In genomic region chr20:58293453-58293852, GRCh38 we compare ENCODE assay signal across 15 cellular contexts. TPM values are rescaled to one million over a fixed set of nuclear protein-coding genes. Genes with fewer than 3 reads are reported as not detected.
DNase-seq lines count a peak whose midpoint lies in the region; ATAC-seq and TF ChIP-seq lines count a peak whose summit lies in the region.
"Had no signal": no experiment of that assay in that cellular context is flagged by ENCODE, and none has a peak within 500 bp of the region (broad histone marks: within the 10 kb centered on the region; RNA-seq: fewer than 3 reads in every experiment).

No MANE protein-coding gene starts in this region.

- no peak overlapping the region for H3K4me3 Mint-ChIP-seq in activated CD8-positive, alpha-beta T cell treated with anti-CD3 and anti-CD28 coated beads for 36 hours
- no peak overlapping the region for H3K4me3 Mint-ChIP-seq in activated CD8-positive, alpha-beta T cell treated with anti-CD3 and anti-CD28 coated beads, Interleukin-2, amount 10 ng/mL, durations not matched to agents 7 days and 5 days
- no peak overlapping the region for H3K4me3 Mint-ChIP-seq in stimulated activated naive B cell treated with anti-CD40 and anti-IgM and Interleukin-4, amounts not matched to agents 10 μg/mL and 1 μg/mL and 100 μg/mL, for 72 hours

- BruUV-seq in OCI-LY7 (replicated peaks; lab: Mats Ljungman, UMichigan), result no TSS peak

- TF ChIP-seq CTCF in activated CD8-positive, alpha-beta T cell treated with anti-CD3 and anti-CD28 coated beads for 36 hours (IDR thresholded peaks at IDR 0.05), result no peak
- TF ChIP-seq CTCF in OCI-LY7 (conservative IDR thresholded peaks at IDR 0.05; ENCODE audit: low read length), result no peak
- TF ChIP-seq CTCF in foreskin keratinocyte (conservative IDR thresholded peaks at IDR 0.05), result no peak
- no peak for TF ChIP-seq CTCF in tibial nerve (IDR thresholded peaks at IDR 0.05)

- WGBS in tibial nerve, 2 donors, result 64 to 81% methylated on average over 2 of the region's 2 CpGs

- CTCF ChIA-PET in activated CD8-positive, alpha-beta T cell treated with anti-CD3 and anti-CD28 coated beads for 36 hours (lab: Charles Lee), result no interaction called here
- CTCF ChIA-PET in activated CD8-positive, alpha-beta T cell treated with anti-CD3 and anti-CD28 coated beads, Interleukin-2, amount 10 ng/mL, durations not matched to agents 7 days and 5 days (lab: Charles Lee), result no interaction called here
- CTCF ChIA-PET in OCI-LY7 (lab: Charles Lee; ENCODE audit: unreplicated experiment), result no interaction called here

- H3K79me2 ChIP-seq in OCI-LY7 (ENCODE audit: insufficient read depth, low read depth, low read length), result no peaks in the 10 kb centered on the region

- POLR2A ChIA-PET in activated CD8-positive, alpha-beta T cell treated with anti-CD3 and anti-CD28 coated beads for 36 hours (lab: Charles Lee), result interaction anchor here (0.6 to 1.2 kb wide), 2 partner anchors 10 to 13 kb away, joined by 4 to 6 read pairs; no protein-coding TSS in a partner anchor
- POLR2A ChIA-PET in activated CD8-positive, alpha-beta T cell treated with anti-CD3 and anti-CD28 coated beads, Interleukin-2, amount 10 ng/mL, durations not matched to agents 7 days and 5 days (lab: Charles Lee), result no interaction called here
- POLR2A ChIA-PET in OCI-LY7 (lab: Charles Lee), result interaction anchor here (0.7 kb wide), 1 partner anchor 905 kb away, joined by 3 read pairs; no protein-coding TSS in a partner anchor

- intact Hi-C loops in activated CD8-positive, alpha-beta T cell treated with anti-CD3 and anti-CD28 coated beads for 36 hours (cut with micrococcal nuclease), result no loop called here
- intact Hi-C loops in OCI-LY7 (cut with micrococcal nuclease; ENCODE audit: unreplicated experiment), result no loop called here

- no peaks in the 10 kb centered on the region for H3K36me3 ChIP-seq in OCI-LY7 (ENCODE audit: insufficient read depth, low read length)
- peaks cover 0 to 4% (median 0%) of the 10 kb centered on the region in 3 donors for H3K36me3 ChIP-seq in tibial nerve
- H3K36me3 ChIP-seq: suprapubic skin had no signal

- H3K27me3 ChIP-seq in foreskin keratinocyte (no peaks in the 10 kb centered on the region), tibial nerve (no peaks in the 10 kb centered on the region)
- H3K27me3 ChIP-seq: gastroesophageal sphincter, suprapubic skin had no signal

- no peak overlapping the region for H3K27ac Mint-ChIP-seq in activated CD8-positive, alpha-beta T cell treated with anti-CD3 and anti-CD28 coated beads for 36 hours
- no peak overlapping the region for H3K27ac Mint-ChIP-seq in activated CD8-positive, alpha-beta T cell treated with anti-CD3 and anti-CD28 coated beads, Interleukin-2, amount 10 ng/mL, durations not matched to agents 7 days and 5 days
- H3K27ac Mint-ChIP-seq in stimulated activated naive B cell treated with anti-CD40 and anti-IgM and Interleukin-4, amounts not matched to agents 10 μg/mL and 1 μg/mL and 100 μg/mL, for 72 hours, result peak overlapping the region; percentile 69

- H3K4me3 ChIP-seq in OCI-LY7 (ENCODE audit: low read depth, low read length, poor library complexity, severe bottlenecking), result no peak overlapping the region
- H3K4me3 ChIP-seq in tibial nerve, result no peak overlapping the region
- H3K4me3 ChIP-seq: gastroesophageal sphincter, suprapubic skin had no signal

- ATAC-seq in activated CD8-positive, alpha-beta T cell treated with anti-CD3 and anti-CD28 coated beads for 36 hours, result peak; percentile 42
- ATAC-seq in activated CD8-positive, alpha-beta T cell treated with anti-CD3 and anti-CD28 coated beads, Interleukin-2, amount 10 ng/mL, durations not matched to agents 7 days and 5 days, result no peak
- ATAC-seq in foreskin keratinocyte, result peak; percentile 51
- peak; percentile 51 to 67 for ATAC-seq in stimulated activated naive B cell treated with anti-CD40 and anti-IgM and Interleukin-4, amounts not matched to agents 10 μg/mL and 1 μg/mL and 100 μg/mL, for 72 hours (replicated peaks)
- ATAC-seq in GM21390 (IDR thresholded peaks at IDR 0.05; ENCODE audit: unreplicated experiment), result no peak
- no peak for ATAC-seq in HG02623 (IDR thresholded peaks at IDR 0.05; ENCODE audit: unreplicated experiment)
- ATAC-seq: gastroesophageal sphincter had no signal

- H3K27me3 Mint-ChIP-seq in activated CD8-positive, alpha-beta T cell treated with anti-CD3 and anti-CD28 coated beads for 36 hours, result no peaks in the 10 kb centered on the region
- H3K27me3 Mint-ChIP-seq in activated CD8-positive, alpha-beta T cell treated with anti-CD3 and anti-CD28 coated beads, Interleukin-2, amount 10 ng/mL, durations not matched to agents 7 days and 5 days (ENCODE audit: low read depth), result no peaks in the 10 kb centered on the region
- no peaks in the 10 kb centered on the region for H3K27me3 Mint-ChIP-seq in stimulated activated naive B cell treated with anti-CD40 and anti-IgM and Interleukin-4, amounts not matched to agents 10 μg/mL and 1 μg/mL and 100 μg/mL, for 72 hours

- H2AFZ ChIP-seq in OCI-LY7 (ENCODE audit: low read length), result no peak overlapping the region

- no peak overlapping the region for H3K27ac ChIP-seq in OCI-LY7 (ENCODE audit: low read depth, low read length, poor library complexity, severe bottlenecking)
- no peak overlapping the region for H3K27ac ChIP-seq in foreskin keratinocyte
- H3K27ac ChIP-seq in tibial nerve, result no peak overlapping the region
- H3K27ac ChIP-seq: C4-2B, gastroesophageal sphincter, suprapubic skin had no signal

- H3K4me1 ChIP-seq in OCI-LY7 (ENCODE audit: insufficient read depth, low read length, poor library complexity, severe bottlenecking), result no peaks in the 10 kb centered on the region
- no peaks in the 10 kb centered on the region for H3K4me1 ChIP-seq in foreskin keratinocyte
- H3K4me1 ChIP-seq in tibial nerve, result peaks cover 0 to 6% (median 3%) of the 10 kb centered on the region in 4 donors

- no peaks in the 10 kb centered on the region for H3K9me3 Mint-ChIP-seq in activated CD8-positive, alpha-beta T cell treated with anti-CD3 and anti-CD28 coated beads for 36 hours
- H3K9me3 Mint-ChIP-seq in activated CD8-positive, alpha-beta T cell treated with anti-CD3 and anti-CD28 coated beads, Interleukin-2, amount 10 ng/mL, durations not matched to agents 7 days and 5 days (ENCODE audit: insufficient read depth), result no peaks in the 10 kb centered on the region
- H3K9me3 Mint-ChIP-seq in stimulated activated naive B cell treated with anti-CD40 and anti-IgM and Interleukin-4, amounts not matched to agents 10 μg/mL and 1 μg/mL and 100 μg/mL, for 72 hours, result no peaks in the 10 kb centered on the region

- no peak for TF ChIP-seq POLR2A in tibial nerve (IDR thresholded peaks at IDR 0.05)

- H3K9me3 ChIP-seq in OCI-LY7 (ENCODE audit: low read length) (no peaks in the 10 kb centered on the region), tibial nerve (no peaks in the 10 kb centered on the region)
- H3K9me3 ChIP-seq: gastroesophageal sphincter, suprapubic skin had no signal

- DNase-seq in activated CD8-positive, alpha-beta T cell treated with anti-CD3 and anti-CD28 coated beads for 36 hours, result no peak
- DNase-seq in activated CD8-positive, alpha-beta T cell treated with anti-CD3 and anti-CD28 coated beads, Interleukin-2, amount 10 ng/mL, durations not matched to agents 7 days and 5 days, result no peak
- DNase-seq in OCI-LY7 (ENCODE audit: low spot score) (peak; percentile 30), foreskin keratinocyte (peak in 1 of 2 donors; percentile 19), tibial nerve (ENCODE audit: low spot score in 2 of 2) (no peak)
- DNase-seq in stimulated activated naive B cell treated with anti-CD40 and anti-IgM and Interleukin-4, amounts not matched to agents 10 μg/mL and 1 μg/mL and 100 μg/mL, for 72 hours, result no peak
- DNase-seq: central memory CD4-positive, alpha-beta T cell; NCI-H2081 treated with DMSO at 0.1 percent for 48 hours; stimulated activated CD4-positive, alpha-beta T cell treated with anti-CD3 and anti-CD28 coated beads, Interleukin-2, amount 100 ng/mL, for 24 hours; T1000 had no signal

- no peaks in the 10 kb centered on the region for H4K20me1 ChIP-seq in OCI-LY7 (ENCODE audit: insufficient read depth, low read length)

- H3K4me1 Mint-ChIP-seq in activated CD8-positive, alpha-beta T cell treated with anti-CD3 and anti-CD28 coated beads for 36 hours (ENCODE audit: low read depth), result peaks cover 11% of the 10 kb centered on the region
- H3K4me1 Mint-ChIP-seq in activated CD8-positive, alpha-beta T cell treated with anti-CD3 and anti-CD28 coated beads, Interleukin-2, amount 10 ng/mL, durations not matched to agents 7 days and 5 days (ENCODE audit: low read depth), result peaks cover 8% of the 10 kb centered on the region
- peaks cover 20 to 28% of the 10 kb centered on the region in 2 donors for H3K4me1 Mint-ChIP-seq in stimulated activated naive B cell treated with anti-CD40 and anti-IgM and Interleukin-4, amounts not matched to agents 10 μg/mL and 1 μg/mL and 100 μg/mL, for 72 hours

- no peak for TF ChIP-seq EP300 in tibial nerve (IDR thresholded peaks at IDR 0.05)

- H3K36me3 Mint-ChIP-seq in activated CD8-positive, alpha-beta T cell treated with anti-CD3 and anti-CD28 coated beads for 36 hours (ENCODE audit: low read depth), result peaks cover 2% of the 10 kb centered on the region
- peaks cover 2% of the 10 kb centered on the region for H3K36me3 Mint-ChIP-seq in activated CD8-positive, alpha-beta T cell treated with anti-CD3 and anti-CD28 coated beads, Interleukin-2, amount 10 ng/mL, durations not matched to agents 7 days and 5 days (ENCODE audit: low read depth)
- H3K36me3 Mint-ChIP-seq in stimulated activated naive B cell treated with anti-CD40 and anti-IgM and Interleukin-4, amounts not matched to agents 10 μg/mL and 1 μg/mL and 100 μg/mL, for 72 hours, result peaks cover 8 to 24% of the 10 kb centered on the region in 2 donors

- no peak overlapping the region for H3K4me2 ChIP-seq in OCI-LY7 (ENCODE audit: low read length)

- H3K9me2 ChIP-seq in OCI-LY7 (ENCODE audit: insufficient read depth, low read length), result no peaks in the 10 kb centered on the region

RNA-seq across cellular contexts. Expression of gene RAB22A, which starts 16.1 kb away (rescaled TPM):
- total RNA-seq in activated CD8-positive, alpha-beta T cell treated with anti-CD3 and anti-CD28 coated beads for 36 hours, result 1 to 10 TPM; 8.3 to 9.0 TPM
- total RNA-seq in activated CD8-positive, alpha-beta T cell treated with anti-CD3 and anti-CD28 coated beads, Interleukin-2, amount 10 ng/mL, durations not matched to agents 7 days and 5 days, result 10 to 100 TPM; 16.0 to 17.3 TPM
- 6.8 and 7.0 TPM in 2 replicates for total RNA-seq in OCI-LY7 (2014; rRNA removed; shearing (Covaris generic))
- 13.4 and 14.1 TPM in 2 replicates for total RNA-seq in OCI-LY7 (2022)
- 18.7 and 19.3 TPM in 2 replicates for total RNA-seq in foreskin keratinocyte
- polyA plus RNA-seq in foreskin keratinocyte, result 7.5 and 8.2 TPM in 2 replicates
- 10 to 100 TPM; 16.7 to 26.2 (median 20.8) TPM for total RNA-seq in tibial nerve

Comparison
In these comparisons a context has a peak if more than half of its experiments do, and no peak if none do; other contexts are left out.
1. ATAC-seq: peak in activated CD8-positive, alpha-beta T cell treated with anti-CD3 and anti-CD28 coated beads for 36 hours (single experiment), foreskin keratinocyte (single experiment) and stimulated activated naive B cell treated with anti-CD40 and anti-IgM and Interleukin-4, amounts not matched to agents 10 μg/mL and 1 μg/mL and 100 μg/mL, for 72 hours (2 of 2); none in activated CD8-positive, alpha-beta T cell treated with anti-CD3 and anti-CD28 coated beads, Interleukin-2, amount 10 ng/mL, durations not matched to agents 7 days and 5 days (single experiment), GM21390 (single experiment) and HG02623 (single experiment).